ENCODE assay signal across 18 cellular contexts in the genomic region with DNA sequence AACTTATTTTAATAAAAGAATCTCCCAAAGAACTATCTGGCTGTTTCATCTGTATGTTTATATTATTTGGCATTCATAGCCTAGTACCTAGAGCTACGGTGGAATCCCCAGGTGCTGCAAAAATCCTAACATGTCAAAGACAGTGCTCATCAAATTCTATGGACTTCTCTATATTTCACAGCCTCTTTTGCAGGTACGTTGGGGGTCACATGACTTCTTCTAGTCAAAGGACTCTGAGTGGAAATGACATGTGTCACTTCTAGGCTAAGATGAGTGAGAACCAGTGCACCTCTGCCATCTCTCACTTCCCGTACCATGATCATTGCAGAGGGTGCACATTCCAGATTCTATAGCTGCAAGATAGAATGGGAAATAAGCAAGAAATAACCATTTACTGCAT.
DNase-seq lines count a peak whose midpoint lies in the region; ATAC-seq and TF ChIP-seq lines count a peak whose summit lies in the region.
"Had no signal": no experiment of that assay in that cellular context is flagged by ENCODE, and none has a peak within 500 bp of the region (broad histone marks: within the 10 kb centered on the region; RNA-seq: fewer than 3 reads in every experiment).

No MANE protein-coding gene starts in this region.

- no peak for TF ChIP-seq EP300 in esophagus muscularis mucosa (IDR thresholded peaks at IDR 0.05)

- H3K36me3 ChIP-seq in BLaER1 treated with 17β-estradiol and CSF1 and Interleukin-3, amounts not matched to agents 10 nM and 100 nM: peaks cover 0 to 14% (median 0%) of the 10 kb centered on the region in 11 experiments; a peak in 6 of 22 replicates
- no peaks in the 10 kb centered on the region for H3K36me3 ChIP-seq in OCI-LY1 (ENCODE audit: insufficient read depth, low read length)
- H3K36me3 ChIP-seq in Caco-2 (ENCODE audit: control insufficient read depth, insufficient read depth, low read length): no peaks in the 10 kb centered on the region
- no peaks in the 10 kb centered on the region for H3K36me3 ChIP-seq in esophagus muscularis mucosa
- H3K36me3 ChIP-seq: HAP-1 had no signal

- ATAC-seq in effector memory CD8-positive, alpha-beta T cell (replicated peaks): no peak
- ATAC-seq: GM12878 had no signal

- no peak overlapping the region for H3K4me3 ChIP-seq in BLaER1 treated with 17β-estradiol and CSF1 and Interleukin-3, amounts not matched to agents 10 nM and 100 nM
- H3K4me3 ChIP-seq in OCI-LY1 (ENCODE audit: low read depth, low read length, poor library complexity, severe bottlenecking) (no peak overlapping the region), Caco-2 (ENCODE audit: low read depth, low read length) (no peak overlapping the region), esophagus muscularis mucosa (no peak overlapping the region)
- H3K4me3 ChIP-seq: GM12878, HAP-1 had no signal

- CTCF ChIA-PET in activated CD4-positive, alpha-beta memory T cell treated with anti-CD3 and anti-CD28 coated beads for 36 hours (lab: Charles Lee): no interaction called here
- CTCF ChIA-PET in Caco-2 (lab: Charles Lee): no interaction called here

- H3K4me3 Mint-ChIP-seq in effector memory CD8-positive, alpha-beta T cell: peak overlapping the region; percentile 9 to 62
- no peak overlapping the region for H3K4me3 Mint-ChIP-seq in activated CD4-positive, alpha-beta memory T cell treated with anti-CD3 and anti-CD28 coated beads for 36 hours
- H3K4me3 Mint-ChIP-seq in Caco-2 (ENCODE audit: unreplicated experiment): no peak overlapping the region
- H3K4me3 Mint-ChIP-seq: CD14-positive monocyte; CD4-positive, alpha-beta T cell; HFFc6 had no signal

- DNase-seq in effector memory CD8-positive, alpha-beta T cell: no peak
- no peak for DNase-seq in activated CD4-positive, alpha-beta memory T cell treated with anti-CD3 and anti-CD28 coated beads for 36 hours
- no peak for DNase-seq in Caco-2
- no peak for DNase-seq in esophagus muscularis mucosa (ENCODE audit: extremely low spot score)
- DNase-seq: Calu3; CD4-positive, alpha-beta T cell; CD8-positive, alpha-beta memory T cell; DMS53; DND-41; EL; GDM1; GOT3; HFFc6 had no signal

- no peak overlapping the region for H2AFZ ChIP-seq in OCI-LY1 (ENCODE audit: low read length)

- peak overlapping the region in 3 of 11 experiments; percentile 89 to 93 (median 91); a peak in 4 of 22 replicates for H3K9ac ChIP-seq in BLaER1 treated with 17β-estradiol and CSF1 and Interleukin-3, amounts not matched to agents 10 nM and 100 nM
- no peak overlapping the region for H3K9ac ChIP-seq in OCI-LY1 (ENCODE audit: low read length)

- H3K4me2 ChIP-seq in BLaER1 treated with 17β-estradiol and CSF1 and Interleukin-3, amounts not matched to agents 10 nM and 100 nM: peak overlapping the region in 9 of 11 experiments; percentile 67 to 93 (median 84); a peak in 16 of 22 replicates
- H3K4me2 ChIP-seq in OCI-LY1 (ENCODE audit: low read length): no peak overlapping the region

- no peaks in the 10 kb centered on the region for H3K9me3 Mint-ChIP-seq in effector memory CD8-positive, alpha-beta T cell
- H3K9me3 Mint-ChIP-seq in activated CD4-positive, alpha-beta memory T cell treated with anti-CD3 and anti-CD28 coated beads for 36 hours: no peaks in the 10 kb centered on the region
- H3K9me3 Mint-ChIP-seq in Caco-2 (ENCODE audit: unreplicated experiment): no peaks in the 10 kb centered on the region
- H3K9me3 Mint-ChIP-seq: CD8-positive, alpha-beta memory T cell; HFFc6 had no signal

- POLR2A ChIA-PET in activated CD4-positive, alpha-beta memory T cell treated with anti-CD3 and anti-CD28 coated beads for 36 hours (lab: Charles Lee): no interaction called here
- POLR2A ChIA-PET in Caco-2 (lab: Charles Lee): no interaction called here

- no peaks in the 10 kb centered on the region for H3K9me2 ChIP-seq in OCI-LY1 (ENCODE audit: low read depth, low read length)

- peaks cover 19 to 32% of the 10 kb centered on the region in 2 donors for H3K4me1 Mint-ChIP-seq in effector memory CD8-positive, alpha-beta T cell (ENCODE audit: low read depth in 2 of 2)
- peaks cover 20% of the 10 kb centered on the region for H3K4me1 Mint-ChIP-seq in activated CD4-positive, alpha-beta memory T cell treated with anti-CD3 and anti-CD28 coated beads for 36 hours (ENCODE audit: low read depth)
- H3K4me1 Mint-ChIP-seq in Caco-2 (ENCODE audit: low read depth, unreplicated experiment): no peaks in the 10 kb centered on the region

- peak overlapping the region in 8 of 11 experiments; percentile 84 to 99 (median 97); a peak in 16 of 22 replicates for H3K27ac ChIP-seq in BLaER1 treated with 17β-estradiol and CSF1 and Interleukin-3, amounts not matched to agents 10 nM and 100 nM
- H3K27ac ChIP-seq in OCI-LY1 (ENCODE audit: low read depth, low read length, poor library complexity, severe bottlenecking) (peak overlapping the region; percentile 30), esophagus muscularis mucosa (replicated peaks in 1 of 4) (no peak overlapping the region)

- no peaks in the 10 kb centered on the region for H3K79me2 ChIP-seq in OCI-LY1 (ENCODE audit: insufficient read depth, low read length)

- no peaks in the 10 kb centered on the region for H4K20me1 ChIP-seq in BLaER1 treated with 17β-estradiol and CSF1 and Interleukin-3, amounts not matched to agents 10 nM and 100 nM
- no peaks in the 10 kb centered on the region for H4K20me1 ChIP-seq in OCI-LY1 (ENCODE audit: insufficient read depth, low read length)

- H3K27ac Mint-ChIP-seq in effector memory CD8-positive, alpha-beta T cell: no peak overlapping the region
- no peak overlapping the region for H3K27ac Mint-ChIP-seq in activated CD4-positive, alpha-beta memory T cell treated with anti-CD3 and anti-CD28 coated beads for 36 hours
- H3K27ac Mint-ChIP-seq in Caco-2 (ENCODE audit: unreplicated experiment): no peak overlapping the region
- H3K27ac Mint-ChIP-seq: CD4-positive, alpha-beta T cell; HFFc6 had no signal

- H3F3A ChIP-seq in OCI-LY1 (ENCODE audit: insufficient read depth, low read length): no peaks in the 10 kb centered on the region

- no peak for TF ChIP-seq CTCF in OCI-LY1 (IDR thresholded peaks at IDR 0.05; ENCODE audit: low read length)
- no peak for TF ChIP-seq CTCF in Caco-2 (IDR thresholded peaks at IDR 0.05; ENCODE audit: insufficient read depth in 1 of 2, low read depth in 1 of 2, low read length in 1 of 2, severe bottlenecking in 1 of 2, unreplicated experiment in 1 of 2)
- no peak for TF ChIP-seq CTCF in esophagus muscularis mucosa (IDR thresholded peaks at IDR 0.05)

- no peak for TF ChIP-seq POLR2A in esophagus muscularis mucosa (IDR thresholded peaks at IDR 0.05; ENCODE audit: low read depth)

- 81% methylated on average over 3 of the region's 3 CpGs for WGBS in esophagus muscularis mucosa

- no TSS peak for BruUV-seq in Caco-2 (replicated peaks; lab: Mats Ljungman, UMichigan)

- H3K4me1 ChIP-seq in BLaER1 treated with 17β-estradiol and CSF1 and Interleukin-3, amounts not matched to agents 10 nM and 100 nM: peaks cover 40 to 72% (median 53%) of the 10 kb centered on the region in 10 experiments
- peaks cover 31% of the 10 kb centered on the region for H3K4me1 ChIP-seq in OCI-LY1 (ENCODE audit: insufficient read depth, low read length, severe bottlenecking)
- H3K4me1 ChIP-seq in Caco-2: no peaks in the 10 kb centered on the region
- H3K4me1 ChIP-seq in esophagus muscularis mucosa: no peaks in the 10 kb centered on the region

- peaks cover 12 to 35% (median 27%) of the 10 kb centered on the region in 11 experiments; a peak in 20 of 22 replicates for H3K9me3 ChIP-seq in BLaER1 treated with 17β-estradiol and CSF1 and Interleukin-3, amounts not matched to agents 10 nM and 100 nM (replicated peaks in 1 of 11)
- H3K9me3 ChIP-seq in OCI-LY1 (ENCODE audit: low read length) (no peaks in the 10 kb centered on the region), Caco-2 (no peaks in the 10 kb centered on the region), esophagus muscularis mucosa (no peaks in the 10 kb centered on the region)
- H3K9me3 ChIP-seq: HAP-1 had no signal

- no peaks in the 10 kb centered on the region for H3K27me3 ChIP-seq in BLaER1 treated with 17β-estradiol and CSF1 and Interleukin-3, amounts not matched to agents 10 nM and 100 nM
- H3K27me3 ChIP-seq in OCI-LY1 (ENCODE audit: insufficient read depth, low read length) (no peaks in the 10 kb centered on the region), Caco-2 (replicated peaks; ENCODE audit: control insufficient read depth, insufficient read depth, low read length) (no peaks in the 10 kb centered on the region), esophagus muscularis mucosa (no peaks in the 10 kb centered on the region)

- intact Hi-C loops in activated CD4-positive, alpha-beta memory T cell treated with anti-CD3 and anti-CD28 coated beads for 36 hours (cut with micrococcal nuclease): no loop called here
- intact Hi-C loops in Caco-2 (cut with micrococcal nuclease; ENCODE audit: unreplicated experiment): no loop called here
- intact Hi-C loops in esophagus muscularis mucosa (cut with DNase I): no loop called here

- H3K27me3 Mint-ChIP-seq in effector memory CD8-positive, alpha-beta T cell: no peaks in the 10 kb centered on the region
- H3K27me3 Mint-ChIP-seq in activated CD4-positive, alpha-beta memory T cell treated with anti-CD3 and anti-CD28 coated beads for 36 hours: no peaks in the 10 kb centered on the region
- peaks cover 3% of the 10 kb centered on the region for H3K27me3 Mint-ChIP-seq in Caco-2 (ENCODE audit: insufficient read depth, unreplicated experiment)
- H3K27me3 Mint-ChIP-seq: CD4-positive, alpha-beta T cell; CD8-positive, alpha-beta memory T cell had no signal

- H3K36me3 Mint-ChIP-seq in effector memory CD8-positive, alpha-beta T cell (ENCODE audit: insufficient read depth): peaks cover 3% of the 10 kb centered on the region
- H3K36me3 Mint-ChIP-seq in activated CD4-positive, alpha-beta memory T cell treated with anti-CD3 and anti-CD28 coated beads for 36 hours: no peaks in the 10 kb centered on the region
- H3K36me3 Mint-ChIP-seq in Caco-2 (ENCODE audit: insufficient read depth, unreplicated experiment): no peaks in the 10 kb centered on the region

Comparison
In these comparisons a context has a peak if more than half of its experiments do, and no peak if none do; other contexts are left out.
1. H3K27ac ChIP-seq: peak in BLaER1 treated with 17β-estradiol and CSF1 and Interleukin-3, amounts not matched to agents 10 nM and 100 nM (8 of 11) and OCI-LY1 (single experiment); none in esophagus muscularis mucosa (0 of 4).
2. H3K4me3 Mint-ChIP-seq: peak in effector memory CD8-positive, alpha-beta T cell (2 of 2); none in activated CD4-positive, alpha-beta memory T cell treated with anti-CD3 and anti-CD28 coated beads for 36 hours (single experiment) and Caco-2 (single experiment).